9 cellular contexts compared by ENCODE assay signal in genomic region chr1:24742090-24742938, GRCh38. TPM values are rescaled to one million over a fixed set of nuclear protein-coding genes. Genes with fewer than 3 reads are reported as not detected.
DNase-seq lines count a peak whose midpoint lies in the region; ATAC-seq, FAIRE-seq and TF ChIP-seq lines count a peak whose summit lies in the region.
"Had no signal": no experiment of that assay in that cellular context is flagged by ENCODE, and none has a peak within 500 bp of the region (broad histone marks: within the 10 kb centered on the region; RNA-seq: fewer than 3 reads in every experiment).

No MANE protein-coding gene starts in this region.

- no peak for TF ChIP-seq POLR2A in GM12891 (IDR thresholded peaks at IDR 0.05; ENCODE audit: low read depth, low read length)

- peak; percentile 90 for FAIRE-seq in GM12891 (lab: Jason Lieb, UNC)

- no peak for DNase-seq in GM12891 (ENCODE audit: insufficient read length, low spot score)
- peak; percentile 95 for DNase-seq in NCI-H226
- DNase-seq in dedifferentiated amniotic fluid mesenchymal stem cell (ENCODE audit: extremely low spot score) = peak; percentile 33
- peak; percentile 45 for DNase-seq in renal cortical epithelial cell (ENCODE audit: low read depth)
- DNase-seq in NCI-H2196 (lab: John Stamatoyannopoulos, UW; ENCODE audit: unreplicated experiment) = no peak
- no peak for DNase-seq in HuH-7 (ENCODE audit: low spot score)
- DNase-seq: SHP77 treated with DMSO at 0.1 percent for 48 hours had no signal

- ATAC-seq in HG02610 (IDR thresholded peaks at IDR 0.05; ENCODE audit: unreplicated experiment) = no peak
- ATAC-seq in GM21528 (IDR thresholded peaks at IDR 0.05; ENCODE audit: low FRiP score, unreplicated experiment) = no peak

TF ChIP-seq in GM12891, 5 proteins besides CTCF, POLR2A, EP300 and RAD21:
- no peak for TF ChIP-seq POLR2AphosphoS5 (IDR thresholded peaks at IDR 0.05; ENCODE audit: low read depth, low read length)
- no peak for TF ChIP-seq SPI1 (IDR thresholded peaks at IDR 0.05; ENCODE audit: low read depth, low read length)
- TF ChIP-seq PAX5 (IDR thresholded peaks at IDR 0.05; ENCODE audit: insufficient read depth, low read length, severe bottlenecking) = no peak
- no peak for TF ChIP-seq POU2F2 (IDR thresholded peaks at IDR 0.05; ENCODE audit: low read depth, low read length)
- no peak for TF ChIP-seq TAF1 (IDR thresholded peaks at IDR 0.05; ENCODE audit: low read depth, low read length)

RNA-seq across cellular contexts. Expression of gene CLIC4, which starts 2.9 kb away (rescaled TPM):
- polyA plus RNA-seq in GM12891 (2012; ENCODE audit: low read depth, missing spikeins) = 22.2 TPM
- total RNA-seq in renal cortical epithelial cell = 309 and 384 TPM in 2 replicates

Comparison
In these comparisons a context has a peak if more than half of its experiments do, and no peak if none do; other contexts are left out.
1. DNase-seq: peak in NCI-H226 (single experiment), dedifferentiated amniotic fluid mesenchymal stem cell (single experiment) and renal cortical epithelial cell (single experiment); none in GM12891 (single experiment), NCI-H2196 (single experiment) and HuH-7 (single experiment).